ENCODE assay signal across 19 cellular contexts in genomic region chr4:21753084-21753760, GRCh38.
DNase-seq lines count a peak whose midpoint lies in the region; ATAC-seq and TF ChIP-seq lines count a peak whose summit lies in the region.
"Had no signal": no experiment of that assay in that cellular context is flagged by ENCODE, and none has a peak within 500 bp of the region (broad histone marks: within the 10 kb centered on the region; RNA-seq: fewer than 3 reads in every experiment).

No MANE protein-coding gene starts in this region.

- H3K9ac ChIP-seq in mesendoderm (ENCODE audit: low read length), result no peak overlapping the region

- H3K4me1 ChIP-seq in mesendoderm (ENCODE audit: control insufficient read depth, low read depth, low read length), result no peaks in the 10 kb centered on the region
- H3K4me1 ChIP-seq in effector memory CD4-positive, alpha-beta T cell (ENCODE audit: control insufficient read depth, insufficient read depth, low read length, poor library complexity, severe bottlenecking), result no peaks in the 10 kb centered on the region
- H3K4me1 ChIP-seq: A549 had no signal

- H4K8ac ChIP-seq in mesendoderm (ENCODE audit: low read depth, low read length), result no peak overlapping the region

- H2BK120ac ChIP-seq in mesendoderm (ENCODE audit: low read depth, low read length), result no peak overlapping the region

- no peak for ATAC-seq in GM18867 (IDR thresholded peaks at IDR 0.05; ENCODE audit: unreplicated experiment)
- ATAC-seq: A549, Panc1 had no signal

- no peak overlapping the region for H3K56ac ChIP-seq in mesendoderm (ENCODE audit: low read length)

- H3K4me3 ChIP-seq in choroid plexus epithelial cell (ENCODE audit: low read depth, low read length) (no peak overlapping the region), mesendoderm (ENCODE audit: low read length) (no peak overlapping the region)
- H3K4me3 ChIP-seq in effector memory CD4-positive, alpha-beta T cell (ENCODE audit: insufficient read depth, low read depth, low read length, poor library complexity, severe bottlenecking), result no peak overlapping the region
- H3K4me3 ChIP-seq: A549, SK-N-MC had no signal

- no peaks in the 10 kb centered on the region for H3K9me3 ChIP-seq in effector memory CD4-positive, alpha-beta T cell (ENCODE audit: control insufficient read depth, low read length)
- H3K9me3 ChIP-seq: A549 had no signal

- H4K5ac ChIP-seq in mesendoderm (ENCODE audit: low read length), result no peak overlapping the region

- H3K79me2 ChIP-seq in mesendoderm (ENCODE audit: control insufficient read depth, insufficient read depth, low read length), result no peaks in the 10 kb centered on the region

- H3K27ac ChIP-seq in RWPE1, result no peak overlapping the region
- no peak overlapping the region for H3K27ac ChIP-seq in mesendoderm (ENCODE audit: low read depth, low read length)
- no peak overlapping the region for H3K27ac ChIP-seq in effector memory CD4-positive, alpha-beta T cell (ENCODE audit: insufficient read depth, low read length, poor library complexity, severe bottlenecking)
- H3K27ac ChIP-seq: A549, HL-60, SK-N-MC had no signal

- no peak overlapping the region for H2BK5ac ChIP-seq in mesendoderm (ENCODE audit: low read length)

- H3K27me3 ChIP-seq in mesendoderm (ENCODE audit: insufficient read depth, low read length, poor library complexity), result no peaks in the 10 kb centered on the region
- H3K27me3 ChIP-seq in effector memory CD4-positive, alpha-beta T cell (replicated peaks; ENCODE audit: control insufficient read depth, insufficient read depth, low read length, poor library complexity, severe bottlenecking), result no peaks in the 10 kb centered on the region

- peak; percentile 10 for DNase-seq in ELR (ENCODE audit: low read depth)
- peak; percentile 3 for DNase-seq in RWPE1 (ENCODE audit: low spot score)
- DNase-seq in choroid plexus epithelial cell (ENCODE audit: low read depth), result peak; percentile 59
- DNase-seq in mesendoderm, result peak; percentile 10
- no peak for DNase-seq in effector memory CD4-positive, alpha-beta T cell
- no peak for DNase-seq in DMS153 (lab: John Stamatoyannopoulos, UW)
- DNase-seq in NCI-H2227 (lab: John Stamatoyannopoulos, UW; ENCODE audit: unreplicated experiment), result no peak
- DNase-seq: C1 segment of cervical spinal cord, HCEC 1CT, MV-4-11, NCI-H1436, NCI-H2029, NCI-H510A treated with DMSO at 0.1 percent for 48 hours, Right ventricle myocardium superior had no signal

- POLR2A ChIA-PET in RWPE1 (lab: Yijun Ruan, JAX; ENCODE audit: low non-redundant PET), result no interaction called here

- no peak overlapping the region for H2BK15ac ChIP-seq in mesendoderm (replicated peaks; ENCODE audit: low read depth)

- no peak overlapping the region for H3K18ac ChIP-seq in mesendoderm (ENCODE audit: low read length)

- TF ChIP-seq CTCF in RWPE1 (conservative IDR thresholded peaks at IDR 0.05; ENCODE audit: low read depth) (no peak), choroid plexus epithelial cell (conservative IDR thresholded peaks at IDR 0.05; ENCODE audit: low read depth, low read length) (no peak)

- no peak overlapping the region for H3K4ac ChIP-seq in mesendoderm (ENCODE audit: low read depth, low read length)

- H3K4me2 ChIP-seq in mesendoderm (ENCODE audit: low read length), result no peak overlapping the region
- H3K4me2 ChIP-seq: A549 had no signal

- no peaks in the 10 kb centered on the region for H3K79me1 ChIP-seq in mesendoderm (ENCODE audit: low read length)

- H2AK5ac ChIP-seq in mesendoderm (ENCODE audit: low read length), result no peak overlapping the region

- H3K36me3 ChIP-seq in mesendoderm (ENCODE audit: control insufficient read depth, insufficient read depth, low read length), result no peaks in the 10 kb centered on the region
- no peaks in the 10 kb centered on the region for H3K36me3 ChIP-seq in effector memory CD4-positive, alpha-beta T cell (ENCODE audit: control insufficient read depth, insufficient read depth, low read length)

- no CpG with 5 or more reads among the region's 3 CpGs for WGBS in mesendoderm (ENCODE audit: extremely low coverage, insufficient coverage, low lambda C conversion rate)

- CTCF ChIA-PET in RWPE1 (lab: Yijun Ruan, JAX), result interaction anchor here (0.6 to 1.2 kb wide), 2 partner anchors 15 to 737 kb away, joined by 4 read pairs; no protein-coding TSS in a partner anchor

- H3K23ac ChIP-seq in mesendoderm (ENCODE audit: low read length), result no peak overlapping the region

Comparison
In these comparisons a context has a peak if more than half of its experiments do, and no peak if none do; other contexts are left out.
1. DNase-seq: peak in ELR (single experiment), RWPE1 (single experiment), choroid plexus epithelial cell (single experiment) and mesendoderm (single experiment); none in effector memory CD4-positive, alpha-beta T cell (0 of 3), DMS153 (single experiment) and NCI-H2227 (single experiment).